In the genomic region with DNA sequence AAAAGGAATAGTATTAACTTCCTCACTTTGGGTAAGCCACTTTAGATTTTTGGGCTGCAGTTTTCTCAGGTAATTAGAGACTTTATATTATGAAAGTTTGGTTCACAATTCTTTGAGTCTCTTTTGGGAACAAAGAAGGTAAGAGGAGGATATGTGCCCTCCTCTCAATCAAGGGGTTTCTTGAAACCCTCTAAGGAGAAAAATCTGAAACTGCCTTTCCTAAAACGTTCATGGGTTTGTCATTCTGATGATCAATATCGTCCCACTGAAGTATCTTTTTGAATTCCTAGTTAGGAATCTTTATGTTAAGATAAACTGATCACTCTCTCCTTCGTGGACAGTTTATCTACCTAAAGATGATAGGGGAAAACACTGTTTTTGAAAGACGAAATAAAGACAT, we compare ENCODE assay signal across 9 cellular contexts. TPM values are rescaled to one million over a fixed set of nuclear protein-coding genes. Genes with fewer than 3 reads are reported as not detected.
A peak's percentile ranks its signal among the peaks of the same experiment; 100 is the strongest.
DNase-seq lines count a peak whose midpoint lies in the region; ATAC-seq and TF ChIP-seq lines count a peak whose summit lies in the region.
"Had no signal": no experiment of that assay in that cellular context is flagged by ENCODE, and none has a peak within 500 bp of the region (broad histone marks: within the 10 kb centered on the region; RNA-seq: fewer than 3 reads in every experiment).

No MANE protein-coding gene starts in this region.

- no peak overlapping the region for H3K4me3 Mint-ChIP-seq in stimulated activated memory B cell treated with anti-CD40 and anti-IgM and Interleukin-4, amounts not matched to agents 10 μg/mL and 1 μg/mL and 100 μg/mL, for 72 hours

- no peak overlapping the region for H3K27ac Mint-ChIP-seq in stimulated activated memory B cell treated with anti-CD40 and anti-IgM and Interleukin-4, amounts not matched to agents 10 μg/mL and 1 μg/mL and 100 μg/mL, for 72 hours

- no peaks in the 10 kb centered on the region for H3K9me3 Mint-ChIP-seq in stimulated activated memory B cell treated with anti-CD40 and anti-IgM and Interleukin-4, amounts not matched to agents 10 μg/mL and 1 μg/mL and 100 μg/mL, for 72 hours

- no TSS peak for BruUV-seq in PC-9 (replicated peaks; lab: Mats Ljungman, UMichigan)

- DNase-seq in EH (ENCODE audit: low read depth) (peak; percentile 0), PC-9 (no peak), esophagus muscularis mucosa (ENCODE audit: extremely low spot score) (no peak), aorta (no peak), prostate gland (ENCODE audit: low spot score) (no peak)

- peaks cover 19% of the 10 kb centered on the region for H3K4me1 Mint-ChIP-seq in stimulated activated memory B cell treated with anti-CD40 and anti-IgM and Interleukin-4, amounts not matched to agents 10 μg/mL and 1 μg/mL and 100 μg/mL, for 72 hours

- H3K27ac ChIP-seq in PC-9 (no peak overlapping the region), esophagus muscularis mucosa (replicated peaks in 1 of 4) (peak overlapping the region in 1 of 4 donors; percentile 97), rectal smooth muscle tissue (ENCODE audit: low read depth, low read length) (no peak overlapping the region), aorta (ENCODE audit: low read depth in 1 of 2, low read length in 2 of 2) (no peak overlapping the region), prostate gland (no peak overlapping the region)

- H3K79me2 ChIP-seq in PC-9 (ENCODE audit: low read depth), result peaks cover 14% of the 10 kb centered on the region

- TF ChIP-seq POLR2A in esophagus muscularis mucosa (IDR thresholded peaks at IDR 0.05; ENCODE audit: low read depth) (no peak), prostate gland (IDR thresholded peaks at IDR 0.05) (no peak)

- H3K36me3 ChIP-seq in PC-9 (ENCODE audit: low read depth) (no peaks in the 10 kb centered on the region), esophagus muscularis mucosa (peaks cover 5 to 42% (median 24%) of the 10 kb centered on the region in 4 donors), rectal smooth muscle tissue (ENCODE audit: control insufficient read depth, insufficient read depth, low read length) (peaks cover 8% of the 10 kb centered on the region), aorta (ENCODE audit: control insufficient read depth in 1 of 2, insufficient read depth in 2 of 2, low read length in 1 of 2) (peaks cover 0 to 4% of the 10 kb centered on the region in 2 donors), prostate gland (no peaks in the 10 kb centered on the region)

- no peak overlapping the region for H3K9ac ChIP-seq in rectal smooth muscle tissue (ENCODE audit: low read length)

- peaks cover 9% of the 10 kb centered on the region; the same call in 1 of the 2 replicates for H3K4me1 ChIP-seq in PC-9 (replicated peaks; ENCODE audit: insufficient read depth)
- peaks cover 18 to 38% (median 36%) of the 10 kb centered on the region in 4 donors for H3K4me1 ChIP-seq in esophagus muscularis mucosa
- H3K4me1 ChIP-seq in rectal smooth muscle tissue (ENCODE audit: control insufficient read depth, insufficient read depth, low read length), result peaks cover 10% of the 10 kb centered on the region
- peaks cover 0 to 5% of the 10 kb centered on the region in 2 donors for H3K4me1 ChIP-seq in aorta (ENCODE audit: control insufficient read depth in 1 of 2, insufficient read depth in 2 of 2, low read length in 2 of 2)
- peaks cover 5% of the 10 kb centered on the region for H3K4me1 ChIP-seq in prostate gland (replicated peaks)

- H3K4me3 ChIP-seq in PC-9 (peak overlapping the region; percentile 98), esophagus muscularis mucosa (peak overlapping the region; percentile 70 to 82 (median 78)), rectal smooth muscle tissue (ENCODE audit: low read length) (peak overlapping the region; percentile 88), aorta (ENCODE audit: low read length in 2 of 2) (peak overlapping the region in 1 of 2 donors; percentile 69), prostate gland (no peak overlapping the region)

- intact Hi-C loops in PC-9 (cut with micrococcal nuclease; ENCODE audit: unreplicated experiment), result no loop called here
- intact Hi-C loops in esophagus muscularis mucosa (cut with DNase I), result loop anchor here (2.0 kb wide), 1 partner anchor 57 kb away; no protein-coding TSS in a partner anchor
- intact Hi-C loops in aorta (cut with DNase I), result loop anchor here in 1 of 2 donors (2.0 kb wide), 1 partner anchor 57 kb away; no protein-coding TSS in a partner anchor
- intact Hi-C loops in prostate gland (cut with DNase I), result no loop called here

- no peak for TF ChIP-seq EP300 in esophagus muscularis mucosa (IDR thresholded peaks at IDR 0.05)

- ATAC-seq in HG03025 (IDR thresholded peaks at IDR 0.05; ENCODE audit: low FRiP score, unreplicated experiment) (no peak), aorta (ENCODE audit: low FRiP score) (no peak)
- ATAC-seq in stimulated activated memory B cell treated with anti-CD40 and anti-IgM and Interleukin-4, amounts not matched to agents 10 μg/mL and 1 μg/mL and 100 μg/mL, for 72 hours, result no peak

- H3K9me2 ChIP-seq in PC-9 (ENCODE audit: insufficient read depth), result no peaks in the 10 kb centered on the region

- H4K20me1 ChIP-seq in PC-9 (ENCODE audit: insufficient read depth), result no peaks in the 10 kb centered on the region

- H3F3A ChIP-seq in PC-9 (ENCODE audit: insufficient read depth, low read depth), result no peaks in the 10 kb centered on the region

- peaks cover 41% of the 10 kb centered on the region for H3K36me3 Mint-ChIP-seq in stimulated activated memory B cell treated with anti-CD40 and anti-IgM and Interleukin-4, amounts not matched to agents 10 μg/mL and 1 μg/mL and 100 μg/mL, for 72 hours

- H2AFZ ChIP-seq in PC-9, result no peak overlapping the region

- CTCF ChIA-PET in PC-9 (lab: Charles Lee), result no interaction called here

- H3K9me3 ChIP-seq in PC-9 (ENCODE audit: insufficient read depth, low read depth) (no peaks in the 10 kb centered on the region), esophagus muscularis mucosa (no peaks in the 10 kb centered on the region), aorta (ENCODE audit: control insufficient read depth, low read length) (no peaks in the 10 kb centered on the region), prostate gland (no peaks in the 10 kb centered on the region)

- H3K27me3 Mint-ChIP-seq in stimulated activated memory B cell treated with anti-CD40 and anti-IgM and Interleukin-4, amounts not matched to agents 10 μg/mL and 1 μg/mL and 100 μg/mL, for 72 hours, result peaks cover under 1% of the 10 kb centered on the region

- POLR2A ChIA-PET in PC-9 (lab: Charles Lee; ENCODE audit: unreplicated experiment), result no interaction called here

- peak overlapping the region; percentile 98 for H3K4me2 ChIP-seq in PC-9

- H3K27me3 ChIP-seq in PC-9 (ENCODE audit: insufficient read depth, low read depth) (no peaks in the 10 kb centered on the region; the same call in 1 of the 2 replicates), esophagus muscularis mucosa (no peaks in the 10 kb centered on the region), rectal smooth muscle tissue (ENCODE audit: control insufficient read depth, insufficient read depth, low read length) (no peaks in the 10 kb centered on the region), aorta (ENCODE audit: control insufficient read depth in 1 of 2, insufficient read depth in 2 of 2, low read length in 1 of 2) (no peaks in the 10 kb centered on the region), prostate gland (replicated peaks; ENCODE audit: insufficient read depth) (no peaks in the 10 kb centered on the region)

- 69% methylated on average over 4 of the region's 4 CpGs for WGBS in esophagus muscularis mucosa
- WGBS in aorta, 2 donors, result 71 to 77% methylated on average over 4 of the region's 4 CpGs
- 57% methylated on average over 4 of the region's 4 CpGs for WGBS in prostate gland

- TF ChIP-seq CTCF in PC-9 (conservative IDR thresholded peaks at IDR 0.05) (no peak), esophagus muscularis mucosa (IDR thresholded peaks at IDR 0.05) (no peak), prostate gland (IDR thresholded peaks at IDR 0.05) (no peak)

RNA-seq across cellular contexts. Expression of gene AKAIN1, which starts 42.4 kb away (rescaled TPM):
- total RNA-seq in PC-9 (2021), result not detected in 2 replicates
- total RNA-seq in esophagus muscularis mucosa, result not detected
- total RNA-seq in aorta, result not detected
- not detected for polyA plus RNA-seq in aorta
- not detected for total RNA-seq in prostate gland
- total RNA-seq: myocyte had no signal

RNA-seq across cellular contexts. Expression of gene ZBTB14, which starts 56.1 kb away (rescaled TPM):
- total RNA-seq in PC-9 (2021) (14.2 and 15.7 TPM in 2 replicates), esophagus muscularis mucosa (10 to 100 TPM in 3 of 4 donors, 1 to 10 TPM in 1; 9.8 to 15.6 (median 11.2) TPM), aorta (10 to 100 TPM in 1 of 2 donors, 1 to 10 TPM in 1; 9.8 to 13.9 TPM), prostate gland (10 to 100 TPM; 12.7 to 14.8 TPM)
- polyA plus RNA-seq in aorta, result 10 to 100 TPM in 1 of 2 donors, 1 to 10 TPM in 1; 9.9 to 11.8 TPM

Comparison
In these comparisons a context has a peak if more than half of its experiments do, and no peak if none do; other contexts are left out.
1. H3K4me3 ChIP-seq: peak in PC-9 (single experiment), esophagus muscularis mucosa (4 of 4) and rectal smooth muscle tissue (single experiment); none in prostate gland (0 of 2).